ENCODE assay signal across 12 cellular contexts in genomic region chr10:7046615-7047014, GRCh38.
DNase-seq lines count a peak whose midpoint lies in the region; ATAC-seq lines count a peak whose summit lies in the region.
"Had no signal": no experiment of that assay in that cellular context is flagged by ENCODE, and none has a peak within 500 bp of the region (broad histone marks: within the 10 kb centered on the region; RNA-seq: fewer than 3 reads in every experiment).

No MANE protein-coding gene starts in this region.

- ATAC-seq in GM18519 (IDR thresholded peaks at IDR 0.05; ENCODE audit: low FRiP score, unreplicated experiment) (peak; percentile 83), GM21526 (IDR thresholded peaks at IDR 0.05; ENCODE audit: low FRiP score, unreplicated experiment) (peak; percentile 69), HG03432 (IDR thresholded peaks at IDR 0.05; ENCODE audit: unreplicated experiment) (peak; percentile 75), memory B cell (ENCODE audit: low read depth) (peak; percentile 49)
- ATAC-seq: WTC11 had no signal

- H3K27ac Mint-ChIP-seq in memory B cell, result no peak overlapping the region
- H3K27ac Mint-ChIP-seq: WTC11 had no signal

- peaks cover 21% of the 10 kb centered on the region for H3K4me1 Mint-ChIP-seq in memory B cell
- H3K4me1 Mint-ChIP-seq: WTC11 had no signal

- no peaks in the 10 kb centered on the region for H3K36me3 Mint-ChIP-seq in memory B cell

- DNase-seq in memory B cell (ENCODE audit: low spot score in 2 of 2), result no peak
- DNase-seq in SKM-1 treated with dmso at 0.1 percent for 144 hours (lab: John Stamatoyannopoulos, UW; ENCODE audit: unreplicated experiment), result no peak
- DNase-seq in DMS 273 (lab: John Stamatoyannopoulos, UW; ENCODE audit: unreplicated experiment), result no peak
- DNase-seq in NCI-H2171 (lab: John Stamatoyannopoulos, UW), result no peak
- no peak for DNase-seq in NCI-H226
- DNase-seq: EL, MG63, nucleus accumbens had no signal

- peaks cover 4% of the 10 kb centered on the region for H3K9me3 Mint-ChIP-seq in memory B cell

- no peak overlapping the region for H3K4me3 Mint-ChIP-seq in memory B cell
- H3K4me3 Mint-ChIP-seq: WTC11 had no signal

- peaks cover 6% of the 10 kb centered on the region for H3K27me3 Mint-ChIP-seq in memory B cell
